ENCODE assay signal across 14 cellular contexts in genomic region chr2:20992201-20992711, GRCh38. TPM values are rescaled to one million over a fixed set of nuclear protein-coding genes. Genes with fewer than 3 reads are reported as not detected.
DNase-seq lines count a peak whose midpoint lies in the region; ATAC-seq and TF ChIP-seq lines count a peak whose summit lies in the region.
"Had no signal": no experiment of that assay in that cellular context is flagged by ENCODE, and none has a peak within 500 bp of the region (broad histone marks: within the 10 kb centered on the region; RNA-seq: fewer than 3 reads in every experiment).

No MANE protein-coding gene starts in this region.

- TF ChIP-seq CTCF in GM23338 (conservative IDR thresholded peaks at IDR 0.05; ENCODE audit: low read depth in 2 of 2): no peak
- no peak for TF ChIP-seq CTCF in WTC11 (IDR thresholded peaks at IDR 0.05)

- POLR2A ChIA-PET in WTC11 (lab: Charles Lee): no interaction called here
- POLR2A ChIA-PET in naive thymus-derived CD4-positive, alpha-beta T cell (lab: Charles Lee): interaction anchor here (0.6 kb wide), 1 partner anchor 141 kb away, joined by 3 read pairs; no protein-coding TSS in a partner anchor

- H3K27me3 Mint-ChIP-seq in GM23338 (ENCODE audit: insufficient read depth, low read depth, poor library complexity): peaks cover 11% of the 10 kb centered on the region
- H3K27me3 Mint-ChIP-seq in WTC11 (ENCODE audit: low read depth): no peaks in the 10 kb centered on the region
- H3K27me3 Mint-ChIP-seq in naive thymus-derived CD4-positive, alpha-beta T cell: peaks cover 0 to 11% (median 3%) of the 10 kb centered on the region in 5 donors
- H3K27me3 Mint-ChIP-seq: activated CD4-positive, alpha-beta memory T cell treated with anti-CD3 and anti-CD28 coated beads, Interleukin-2, amount 10 ng/mL, durations not matched to agents 7 days and 5 days; activated naive CD8-positive, alpha-beta T cell had no signal

- no peak overlapping the region for H3K27ac ChIP-seq in GM23338 (ENCODE audit: low read depth)
- no peak overlapping the region for H3K27ac ChIP-seq in naive thymus-derived CD4-positive, alpha-beta T cell (ENCODE audit: low read depth, low read length)
- H3K27ac ChIP-seq: SJSA1 had no signal

- peak; percentile 46 for ATAC-seq in GM23338
- peak; percentile 63 for ATAC-seq in WTC11
- ATAC-seq in naive thymus-derived CD4-positive, alpha-beta T cell: no peak
- ATAC-seq in GM21367 (IDR thresholded peaks at IDR 0.05; ENCODE audit: unreplicated experiment): no peak

- no peaks in the 10 kb centered on the region for H3K4me1 ChIP-seq in GM23338 (ENCODE audit: insufficient read depth)
- no peaks in the 10 kb centered on the region for H3K4me1 ChIP-seq in naive thymus-derived CD4-positive, alpha-beta T cell (ENCODE audit: control insufficient read depth in 2 of 2, insufficient read depth in 2 of 2, low read length in 2 of 2)
- H3K4me1 ChIP-seq: SJSA1 had no signal

- H3K4me1 Mint-ChIP-seq in GM23338 (peaks cover 4% of the 10 kb centered on the region; the same call in 1 of the 3 replicates), WTC11 (peaks cover 5% of the 10 kb centered on the region; the same call in 1 of the 2 replicates)
- no peaks in the 10 kb centered on the region for H3K4me1 Mint-ChIP-seq in naive thymus-derived CD4-positive, alpha-beta T cell
- H3K4me1 Mint-ChIP-seq: activated CD4-positive, alpha-beta memory T cell treated with anti-CD3 and anti-CD28 coated beads, Interleukin-2, amount 10 ng/mL, durations not matched to agents 7 days and 5 days had no signal

- no peaks in the 10 kb centered on the region for H3K36me3 ChIP-seq in GM23338 (ENCODE audit: insufficient read depth)
- H3K36me3 ChIP-seq in naive thymus-derived CD4-positive, alpha-beta T cell (ENCODE audit: control insufficient read depth in 2 of 3, insufficient read depth in 3 of 3, low read length in 3 of 3): no peaks in the 10 kb centered on the region
- H3K36me3 ChIP-seq: SJSA1 had no signal

- H4K20me1 ChIP-seq in GM23338 (replicated peaks; ENCODE audit: insufficient read depth): no peaks in the 10 kb centered on the region

- no peak overlapping the region for H3K27ac Mint-ChIP-seq in GM23338
- no peak overlapping the region for H3K27ac Mint-ChIP-seq in WTC11
- no peak overlapping the region for H3K27ac Mint-ChIP-seq in naive thymus-derived CD4-positive, alpha-beta T cell
- H3K27ac Mint-ChIP-seq: activated CD4-positive, alpha-beta memory T cell treated with anti-CD3 and anti-CD28 coated beads, Interleukin-2, amount 10 ng/mL, durations not matched to agents 7 days and 5 days; activated naive CD8-positive, alpha-beta T cell had no signal

- no peaks in the 10 kb centered on the region for H3K79me2 ChIP-seq in GM23338 (replicated peaks; ENCODE audit: insufficient read depth)

- no peak overlapping the region for H3K4me3 ChIP-seq in GM23338
- H3K4me3 ChIP-seq in naive thymus-derived CD4-positive, alpha-beta T cell (ENCODE audit: low read length): no peak overlapping the region
- H3K4me3 ChIP-seq: SJSA1 had no signal

- intact Hi-C loops in naive thymus-derived CD4-positive, alpha-beta T cell (cut with micrococcal nuclease): no loop called here

- no peak overlapping the region for H3K4me3 Mint-ChIP-seq in GM23338
- H3K4me3 Mint-ChIP-seq in WTC11: no peak overlapping the region
- H3K4me3 Mint-ChIP-seq in naive thymus-derived CD4-positive, alpha-beta T cell: no peak overlapping the region
- H3K4me3 Mint-ChIP-seq: activated CD4-positive, alpha-beta memory T cell treated with anti-CD3 and anti-CD28 coated beads, Interleukin-2, amount 10 ng/mL, durations not matched to agents 7 days and 5 days; activated naive CD8-positive, alpha-beta T cell had no signal

- H3K9me2 ChIP-seq in GM23338 (ENCODE audit: insufficient read depth): peaks cover 6% of the 10 kb centered on the region

- no peaks in the 10 kb centered on the region for H3K27me3 ChIP-seq in GM23338 (ENCODE audit: insufficient read depth)
- no peaks in the 10 kb centered on the region for H3K27me3 ChIP-seq in naive thymus-derived CD4-positive, alpha-beta T cell (ENCODE audit: control insufficient read depth in 2 of 2, insufficient read depth in 2 of 2, low read length in 2 of 2)
- H3K27me3 ChIP-seq: SJSA1 had no signal

- CTCF ChIA-PET in WTC11 (lab: Charles Lee): interaction anchor here (0.8 to 1.4 kb wide), 3 partner anchors 21 to 330 kb away, joined by 3 to 5 read pairs (median 4); no protein-coding TSS in a partner anchor
- CTCF ChIA-PET in naive thymus-derived CD4-positive, alpha-beta T cell (lab: Charles Lee): no interaction called here

- H3K36me3 Mint-ChIP-seq in GM23338 (ENCODE audit: low read depth): no peaks in the 10 kb centered on the region
- no peaks in the 10 kb centered on the region for H3K36me3 Mint-ChIP-seq in WTC11
- H3K36me3 Mint-ChIP-seq in naive thymus-derived CD4-positive, alpha-beta T cell: no peaks in the 10 kb centered on the region
- H3K36me3 Mint-ChIP-seq: activated naive CD8-positive, alpha-beta T cell had no signal

- no peaks in the 10 kb centered on the region for H3K9me3 ChIP-seq in naive thymus-derived CD4-positive, alpha-beta T cell (ENCODE audit: control insufficient read depth in 2 of 3, low read length in 3 of 3)
- H3K9me3 ChIP-seq: SJSA1 had no signal

- DNase-seq in GM23338 (ENCODE audit: low spot score) (peak; percentile 32), WTC11 (ENCODE audit: low spot score) (no peak), iPS-NIHi7 (ENCODE audit: extremely low spot score) (peak; percentile 55), stromal cell of bone marrow (ENCODE audit: low read depth) (peak; percentile 3), HUDEP-2 (lab: John Stamatoyannopoulos, UW; ENCODE audit: unreplicated experiment in 76 of 76) (no peak), NCI-H69 (lab: John Stamatoyannopoulos, UW) (no peak)
- DNase-seq in naive thymus-derived CD4-positive, alpha-beta T cell: no peak
- DNase-seq: activated CD4-positive, alpha-beta memory T cell treated with anti-CD3 and anti-CD28 coated beads, Interleukin-2, amount 10 ng/mL, durations not matched to agents 7 days and 5 days; DMS 273 treated with DMSO at 0.1 percent for 48 hours; kidney glomerular epithelial cell had no signal

- H3K9me3 Mint-ChIP-seq in GM23338: no peaks in the 10 kb centered on the region
- H3K9me3 Mint-ChIP-seq in WTC11: peaks cover 5% of the 10 kb centered on the region
- H3K9me3 Mint-ChIP-seq in naive thymus-derived CD4-positive, alpha-beta T cell: peaks cover 0 to 2% (median 0%) of the 10 kb centered on the region in 11 donors
- H3K9me3 Mint-ChIP-seq: activated CD4-positive, alpha-beta memory T cell treated with anti-CD3 and anti-CD28 coated beads, Interleukin-2, amount 10 ng/mL, durations not matched to agents 7 days and 5 days had no signal

- no peaks in the 10 kb centered on the region for H3F3A ChIP-seq in GM23338 (replicated peaks; ENCODE audit: low read depth)

- H2AFZ ChIP-seq in GM23338: no peak overlapping the region

- no peak overlapping the region for H3K4me2 ChIP-seq in GM23338

TF ChIP-seq in GM23338, 12 proteins besides CTCF, POLR2A, EP300 and RAD21 (continues in another document):
- TF ChIP-seq ZNF331 (CRISPR knock-in tag; IDR thresholded peaks at IDR 0.05; ENCODE audit: low read depth): no peak
- no peak for TF ChIP-seq POLR2AphosphoS5 (IDR thresholded peaks at IDR 0.05; ENCODE audit: low read depth)
- no peak for TF ChIP-seq CREB1 (CRISPR knock-in tag; IDR thresholded peaks at IDR 0.05; ENCODE audit: low read depth)
- no peak for TF ChIP-seq ETS1 (IDR thresholded peaks at IDR 0.05)
- no peak for TF ChIP-seq JUNB (IDR thresholded peaks at IDR 0.05; ENCODE audit: unreplicated experiment)
- TF ChIP-seq STAT1 (IDR thresholded peaks at IDR 0.05; ENCODE audit: unreplicated experiment): no peak

TF ChIP-seq in WTC11, 78 proteins besides CTCF, POLR2A, EP300 and RAD21 (continues in another document):
- TF ChIP-seq IRF1 (CRISPR knock-in tag; IDR thresholded peaks at IDR 0.05): no peak
- TF ChIP-seq JUN (CRISPR knock-in tag; IDR thresholded peaks at IDR 0.05): no peak
- TF ChIP-seq TCF7 (CRISPR knock-in tag; IDR thresholded peaks at IDR 0.05; ENCODE audit: low read depth): no peak
- no peak for TF ChIP-seq AR (CRISPR knock-in tag; IDR thresholded peaks at IDR 0.05)
- no peak for TF ChIP-seq PRRX2 (CRISPR knock-in tag; IDR thresholded peaks at IDR 0.05)

RNA-seq across cellular contexts. Expression of gene APOB, which starts 51.6 kb away (rescaled TPM):
- total RNA-seq in GM23338 (2014; rRNA removed; shearing (Covaris generic)): 0.56 and 0.62 TPM in 2 replicates
- 0.08 and 0.12 TPM in 2 replicates for polyA plus RNA-seq in GM23338 (2016; fragmentation: Nextera tagmentation; extraction: Ambion mirVana)
- total RNA-seq in WTC11 (2021): 1.4 to 1.6 TPM (median 1.5 TPM) in 3 replicates
- not detected for total RNA-seq in naive thymus-derived CD4-positive, alpha-beta T cell
- polyA plus RNA-seq in naive thymus-derived CD4-positive, alpha-beta T cell: not detected
- total RNA-seq: activated CD4-positive, alpha-beta memory T cell treated with anti-CD3 and anti-CD28 coated beads, Interleukin-2, amount 10 ng/mL, durations not matched to agents 7 days and 5 days; NCI-H460; SJSA1 had no signal

Comparison
In these comparisons a context has a peak if more than half of its experiments do, and no peak if none do; other contexts are left out.
1. ATAC-seq: peak in GM23338 (single experiment) and WTC11 (single experiment); none in naive thymus-derived CD4-positive, alpha-beta T cell (single experiment) and GM21367 (single experiment).
2. DNase-seq: peak in GM23338 (single experiment), iPS-NIHi7 (single experiment) and stromal cell of bone marrow (single experiment); none in WTC11 (single experiment), HUDEP-2 (0 of 76), naive thymus-derived CD4-positive, alpha-beta T cell (0 of 9) and NCI-H69 (single experiment).